ENCODE assay signal across 8 cellular contexts in genomic region chr17:40415390-40415789, GRCh38. TPM values are rescaled to one million over a fixed set of nuclear protein-coding genes. Genes with fewer than 3 reads are reported as not detected.
A peak's percentile ranks its signal among the peaks of the same experiment; 100 is the strongest.
DNase-seq lines count a peak whose midpoint lies in the region; ATAC-seq and TF ChIP-seq lines count a peak whose summit lies in the region.

No MANE protein-coding gene starts in this region.

- ATAC-seq in Right ventricle myocardium inferior: no peak
- ATAC-seq in HG02970 (IDR thresholded peaks at IDR 0.05; ENCODE audit: low FRiP score, unreplicated experiment): no peak

- TF ChIP-seq CTCF in AG09319 (IDR thresholded peaks at IDR 0.05; ENCODE audit: low read depth, low read length) (peak; percentile 63), GM10266 (IDR thresholded peaks at IDR 0.05; ENCODE audit: control insufficient read depth, insufficient read depth, low read depth, missing control alignments) (peak; percentile 42), nephron (IDR thresholded peaks at IDR 0.05; ENCODE audit: unreplicated experiment in 3 of 3) (peak; percentile 59 to 70 (median 61))

- H3K9me3 Mint-ChIP-seq in nephron: no peaks in the 10 kb centered on the region

- H3K4me3 Mint-ChIP-seq in nephron: peak overlapping the region; percentile 72 to 83 (median 81)

- intact Hi-C loops in Right ventricle myocardium inferior (cut with DNase I): loop anchor here (1.0 kb wide), 1 partner anchor 57 kb away; no protein-coding TSS in a partner anchor

- no peaks in the 10 kb centered on the region for H3K27me3 Mint-ChIP-seq in nephron (ENCODE audit: low read depth)

- H3K36me3 Mint-ChIP-seq in nephron (ENCODE audit: low read depth): peaks cover 18% of the 10 kb centered on the region

- peak overlapping the region in 1 of 3 experiments; percentile 66 for H3K27ac Mint-ChIP-seq in nephron

- H3K4me1 Mint-ChIP-seq in nephron: peaks cover 26% of the 10 kb centered on the region

- DNase-seq in AG09319 (ENCODE audit: extremely low read depth, low read depth) (peak; percentile 30), GM10266 (ENCODE audit: extremely low spot score) (no peak), NCI-H774 (lab: John Stamatoyannopoulos, UW) (peak; percentile 18), cerebellum (ENCODE audit: low spot score) (peak; percentile 39), Right ventricle myocardium inferior (ENCODE audit: missing footprints) (no peak)
- DNase-seq in activated CD8-positive, alpha-beta memory T cell treated with anti-CD3 and anti-CD28 coated beads, Interleukin-2, amount 50 U/mL, for 48 hours: no peak

RNA-seq across cellular contexts. Expression of gene TOP2A, which starts 2.3 kb away (rescaled TPM):
- total RNA-seq in cerebellum (58.3 TPM), Right ventricle myocardium inferior (3.0 TPM)

RNA-seq across cellular contexts. Expression of gene IGFBP4, which starts 27.9 kb away (rescaled TPM):
- 14.5 TPM for total RNA-seq in cerebellum
- 228 TPM for total RNA-seq in Right ventricle myocardium inferior

RNA-seq across cellular contexts. Expression of gene GJD3, which starts 50.9 kb away (rescaled TPM):
- total RNA-seq in cerebellum (0.45 TPM), Right ventricle myocardium inferior (0.92 TPM)

Comparison
In these comparisons a context has a peak if more than half of its experiments do, and no peak if none do; other contexts are left out.
1. DNase-seq: peak in AG09319 (single experiment), NCI-H774 (single experiment) and cerebellum (single experiment); none in GM10266 (single experiment), activated CD8-positive, alpha-beta memory T cell treated with anti-CD3 and anti-CD28 coated beads, Interleukin-2, amount 50 U/mL, for 48 hours (single experiment) and Right ventricle myocardium inferior (single experiment).
2. RNA of gene TOP2A, which starts 2.3 kb away (total RNA-seq): 58.3 TPM in cerebellum (single experiment); 3.0 TPM in Right ventricle myocardium inferior (single experiment); every median in the first group is over 10 times any median in the second.
3. RNA of gene IGFBP4, which starts 27.9 kb away (total RNA-seq): 228 TPM in Right ventricle myocardium inferior (single experiment); 14.5 TPM in cerebellum (single experiment); every median in the first group is over 10 times any median in the second.
4. Peak in every context shown above with its lines, with median percentiles within 50 percentile points of each other: CTCF ChIP-seq.